ENCODE assay signal across 1 cellular context in the genomic region with DNA sequence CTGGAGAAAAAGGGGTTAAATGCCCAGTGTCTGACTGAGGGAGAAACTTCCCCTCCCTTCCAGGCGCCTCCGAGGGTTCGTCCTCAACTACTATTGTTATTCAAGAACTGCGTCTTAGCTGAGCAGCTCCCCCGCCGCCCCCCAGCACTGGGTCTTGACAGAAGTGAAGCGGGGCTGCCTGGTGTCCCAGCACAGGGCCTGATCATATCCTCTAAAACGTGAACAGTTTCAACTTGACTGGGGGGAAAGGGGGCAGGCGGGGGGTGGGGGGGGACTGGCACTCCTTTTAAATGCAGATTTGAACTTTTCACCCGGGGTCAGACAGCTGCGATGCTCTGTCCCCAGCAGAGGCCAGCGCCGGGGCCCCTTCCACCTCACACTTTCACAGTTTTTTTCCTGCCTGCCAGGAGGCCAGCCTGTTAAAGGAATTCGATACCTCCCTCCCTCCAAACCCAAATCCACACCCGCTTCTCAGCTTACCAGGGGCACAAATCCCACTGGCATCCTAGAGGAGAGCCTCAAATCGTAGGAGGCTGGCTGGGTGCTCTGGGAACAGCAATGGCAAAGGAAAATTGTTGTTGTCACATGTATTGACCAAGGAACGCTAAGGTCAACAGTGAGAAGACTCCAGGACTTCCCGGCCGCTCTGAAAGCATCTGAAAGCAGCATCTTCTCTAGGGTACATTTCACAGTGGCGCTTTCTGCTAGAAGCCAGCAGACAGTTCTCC.
TF ChIP-seq lines count a peak whose summit lies in the region.

No MANE protein-coding gene starts in this region.

TF ChIP-seq in HepG2, 621 proteins besides CTCF, POLR2A, EP300 and RAD21:
- TF ChIP-seq RARA (CRISPR knock-in tag; IDR thresholded peaks at IDR 0.05) (peak; percentile 45; the same call in 1 of the 2 replicates), SSRP1 (CRISPR knock-in tag; IDR thresholded peaks at IDR 0.05) (no peak), HNF4A (CRISPR knock-in tag; IDR thresholded peaks at IDR 0.05) (0 out of 2 replicates have a peak, but pooled peaks have one; percentile 12), ZNF660 (CRISPR knock-in tag; IDR thresholded peaks at IDR 0.05; ENCODE audit: borderline replicate concordance, low read depth) (no peak), ZNF124 (CRISPR knock-in tag; IDR thresholded peaks at IDR 0.05) (no peak), SIX1 (CRISPR knock-in tag; IDR thresholded peaks at IDR 0.05; ENCODE audit: borderline replicate concordance) (peak; percentile 19; the same call in 1 of the 2 replicates), ONECUT2 (CRISPR knock-in tag; IDR thresholded peaks at IDR 0.05) (no peak), ZBTB38 (CRISPR knock-in tag; IDR thresholded peaks at IDR 0.05) (peak; percentile 35; the same call in 1 of the 2 replicates), FOXC1 (CRISPR knock-in tag; IDR thresholded peaks at IDR 0.05; ENCODE audit: borderline replicate concordance) (0 out of 2 replicates have a peak, but pooled peaks have one; percentile 22), KDM5A (IDR thresholded peaks at IDR 0.05; ENCODE audit: borderline replicate concordance, low read length) (no peak), ZSCAN31 (CRISPR knock-in tag; IDR thresholded peaks at IDR 0.05; ENCODE audit: low read depth) (peak; percentile 35; the same call in 1 of the 2 replicates), U2AF1 (optimal IDR thresholded peaks at IDR 0.05; ENCODE audit: low read depth, low read length) (no peak), SP4 (CRISPR knock-in tag; IDR thresholded peaks at IDR 0.05) (0 out of 2 replicates have a peak, but pooled peaks have one; percentile 3), ZNF577 (CRISPR knock-in tag; IDR thresholded peaks at IDR 0.05; ENCODE audit: borderline replicate concordance, low read depth) (no peak), MTA1 (CRISPR knock-in tag; IDR thresholded peaks at IDR 0.05; ENCODE audit: borderline replicate concordance) (0 out of 2 replicates have a peak, but pooled peaks have one; percentile 11), SOX13 (IDR thresholded peaks at IDR 0.05) (no peak), SOX13 (CRISPR knock-in tag; conservative IDR thresholded peaks at IDR 0.05 in 1 of 2, IDR thresholded peaks at IDR 0.05 in 1 of 2) (0 out of 4 replicates have a peak, but pooled peaks of 1 of the 2 experiments have one; percentile 10), SOX6 (IDR thresholded peaks at IDR 0.05) (no peak), SOX6 (CRISPR knock-in tag; IDR thresholded peaks at IDR 0.05) (peak; percentile 23; the same call in 1 of the 2 replicates), TBX2 (CRISPR knock-in tag; IDR thresholded peaks at IDR 0.05; ENCODE audit: borderline replicate concordance) (peak; percentile 50), ZNF652 (CRISPR knock-in tag; IDR thresholded peaks at IDR 0.05; ENCODE audit: borderline replicate concordance, low read depth) (peak; percentile 82), SNAPC2 (CRISPR knock-in tag; IDR thresholded peaks at IDR 0.05) (no peak)
- TF ChIP-seq, protein P1, sequence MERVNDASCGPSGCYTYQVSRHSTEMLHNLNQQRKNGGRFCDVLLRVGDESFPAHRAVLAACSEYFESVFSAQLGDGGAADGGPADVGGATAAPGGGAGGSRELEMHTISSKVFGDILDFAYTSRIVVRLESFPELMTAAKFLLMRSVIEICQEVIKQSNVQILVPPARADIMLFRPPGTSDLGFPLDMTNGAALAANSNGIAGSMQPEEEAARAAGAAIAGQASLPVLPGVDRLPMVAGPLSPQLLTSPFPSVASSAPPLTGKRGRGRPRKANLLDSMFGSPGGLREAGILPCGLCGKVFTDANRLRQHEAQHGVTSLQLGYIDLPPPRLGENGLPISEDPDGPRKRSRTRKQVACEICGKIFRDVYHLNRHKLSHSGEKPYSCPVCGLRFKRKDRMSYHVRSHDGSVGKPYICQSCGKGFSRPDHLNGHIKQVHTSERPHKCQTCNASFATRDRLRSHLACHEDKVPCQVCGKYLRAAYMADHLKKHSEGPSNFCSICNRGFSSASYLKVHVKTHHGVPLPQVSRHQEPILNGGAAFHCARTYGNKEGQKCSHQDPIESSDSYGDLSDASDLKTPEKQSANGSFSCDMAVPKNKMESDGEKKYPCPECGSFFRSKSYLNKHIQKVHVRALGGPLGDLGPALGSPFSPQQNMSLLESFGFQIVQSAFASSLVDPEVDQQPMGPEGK (CRISPR knock-in tag; IDR thresholded peaks at IDR 0.05): peak; percentile 20; the same call in 1 of the 2 replicates
- TF ChIP-seq, protein P2, sequence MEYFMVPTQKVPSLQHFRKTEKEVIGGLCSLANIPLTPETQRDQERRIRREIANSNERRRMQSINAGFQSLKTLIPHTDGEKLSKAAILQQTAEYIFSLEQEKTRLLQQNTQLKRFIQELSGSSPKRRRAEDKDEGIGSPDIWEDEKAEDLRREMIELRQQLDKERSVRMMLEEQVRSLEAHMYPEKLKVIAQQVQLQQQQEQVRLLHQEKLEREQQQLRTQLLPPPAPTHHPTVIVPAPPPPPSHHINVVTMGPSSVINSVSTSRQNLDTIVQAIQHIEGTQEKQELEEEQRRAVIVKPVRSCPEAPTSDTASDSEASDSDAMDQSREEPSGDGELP (IDR thresholded peaks at IDR 0.05; ENCODE audit: borderline replicate concordance, low read depth): 0 out of 2 replicates have a peak, but pooled peaks have one; percentile 23
- TF ChIP-seq, protein P3, sequence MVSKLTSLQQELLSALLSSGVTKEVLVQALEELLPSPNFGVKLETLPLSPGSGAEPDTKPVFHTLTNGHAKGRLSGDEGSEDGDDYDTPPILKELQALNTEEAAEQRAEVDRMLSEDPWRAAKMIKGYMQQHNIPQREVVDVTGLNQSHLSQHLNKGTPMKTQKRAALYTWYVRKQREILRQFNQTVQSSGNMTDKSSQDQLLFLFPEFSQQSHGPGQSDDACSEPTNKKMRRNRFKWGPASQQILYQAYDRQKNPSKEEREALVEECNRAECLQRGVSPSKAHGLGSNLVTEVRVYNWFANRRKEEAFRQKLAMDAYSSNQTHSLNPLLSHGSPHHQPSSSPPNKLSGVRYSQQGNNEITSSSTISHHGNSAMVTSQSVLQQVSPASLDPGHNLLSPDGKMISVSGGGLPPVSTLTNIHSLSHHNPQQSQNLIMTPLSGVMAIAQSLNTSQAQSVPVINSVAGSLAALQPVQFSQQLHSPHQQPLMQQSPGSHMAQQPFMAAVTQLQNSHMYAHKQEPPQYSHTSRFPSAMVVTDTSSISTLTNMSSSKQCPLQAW (CRISPR knock-in tag; IDR thresholded peaks at IDR 0.05): 0 out of 2 replicates have a peak, but pooled peaks have one; percentile 21
- TF ChIP-seq, protein P4, sequence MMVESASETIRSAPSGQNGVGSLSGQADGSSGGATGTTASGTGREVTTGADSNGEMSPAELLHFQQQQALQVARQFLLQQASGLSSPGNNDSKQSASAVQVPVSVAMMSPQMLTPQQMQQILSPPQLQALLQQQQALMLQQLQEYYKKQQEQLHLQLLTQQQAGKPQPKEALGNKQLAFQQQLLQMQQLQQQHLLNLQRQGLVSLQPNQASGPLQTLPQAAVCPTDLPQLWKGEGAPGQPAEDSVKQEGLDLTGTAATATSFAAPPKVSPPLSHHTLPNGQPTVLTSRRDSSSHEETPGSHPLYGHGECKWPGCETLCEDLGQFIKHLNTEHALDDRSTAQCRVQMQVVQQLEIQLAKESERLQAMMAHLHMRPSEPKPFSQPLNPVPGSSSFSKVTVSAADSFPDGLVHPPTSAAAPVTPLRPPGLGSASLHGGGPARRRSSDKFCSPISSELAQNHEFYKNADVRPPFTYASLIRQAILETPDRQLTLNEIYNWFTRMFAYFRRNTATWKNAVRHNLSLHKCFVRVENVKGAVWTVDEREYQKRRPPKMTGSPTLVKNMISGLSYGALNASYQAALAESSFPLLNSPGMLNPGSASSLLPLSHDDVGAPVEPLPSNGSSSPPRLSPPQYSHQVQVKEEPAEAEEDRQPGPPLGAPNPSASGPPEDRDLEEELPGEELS (CRISPR knock-in tag; IDR thresholded peaks at IDR 0.05): 0 out of 2 replicates have a peak, but pooled peaks have one; percentile 11
